Comparison of ENCODE assay signal across 9 cellular contexts in the genomic region with DNA sequence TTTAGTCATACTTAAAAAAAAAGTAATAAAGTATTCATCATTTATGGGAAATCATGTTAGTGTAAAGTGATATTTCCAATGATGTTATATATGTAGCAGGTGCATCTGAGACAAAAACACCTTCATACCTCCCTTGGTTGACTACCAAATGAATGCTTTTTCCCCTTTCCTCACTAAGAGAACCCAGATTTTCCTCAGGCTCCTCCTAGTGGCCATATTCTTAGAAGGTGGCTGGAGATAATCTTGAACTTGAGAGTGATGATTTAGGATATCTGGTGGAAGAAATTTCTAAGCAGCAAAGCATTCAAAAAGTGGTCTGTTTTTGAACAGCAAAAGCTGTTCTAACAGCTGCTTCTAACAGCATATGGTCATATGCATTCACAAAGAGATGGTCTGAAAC. TPM values are rescaled to one million over a fixed set of nuclear protein-coding genes. Genes with fewer than 3 reads are reported as not detected.
A peak's percentile ranks its signal among the peaks of the same experiment; 100 is the strongest.
DNase-seq lines count a peak whose midpoint lies in the region; ATAC-seq, FAIRE-seq and TF ChIP-seq lines count a peak whose summit lies in the region.
"Had no signal": no experiment of that assay in that cellular context is flagged by ENCODE, and none has a peak within 500 bp of the region (broad histone marks: within the 10 kb centered on the region; RNA-seq: fewer than 3 reads in every experiment).

No MANE protein-coding gene starts in this region.

- H3K9me2 ChIP-seq in PC-9 (ENCODE audit: insufficient read depth): no peaks in the 10 kb centered on the region

- no TSS peak for BruUV-seq in PC-9 (replicated peaks; lab: Mats Ljungman, UMichigan)

- H3K79me2 ChIP-seq in PC-9 (ENCODE audit: low read depth): no peaks in the 10 kb centered on the region

- FAIRE-seq in pancreas (lab: Jason Lieb, UNC): no peak

- H4K20me1 ChIP-seq in PC-9 (ENCODE audit: insufficient read depth): no peaks in the 10 kb centered on the region

- ATAC-seq in heart left ventricle (no peak), Right ventricle myocardium superior (ENCODE audit: poor library complexity) (no peak), pancreas (no peak)

- in situ Hi-C loops in transverse colon (cut with MboI; ENCODE audit: low pct_ligation_motif_present in 1 of 4, low pct_unique_long_range_greater_than_20kb in 1 of 4, low sequenced_read_pairs in 3 of 4): no loop called here

- intact Hi-C loops in heart left ventricle (cut with DNase I): no loop called here
- intact Hi-C loops in Right ventricle myocardium superior (cut with DNase I): no loop called here
- intact Hi-C loops in PC-9 (cut with micrococcal nuclease; ENCODE audit: unreplicated experiment): no loop called here
- intact Hi-C loops in transverse colon (cut with DNase I; ENCODE audit: low total_unique reads): no loop called here
- intact Hi-C loops in pancreas (cut with DNase I): no loop called here

- H3K36me3 ChIP-seq in heart left ventricle (no peaks in the 10 kb centered on the region), PC-9 (ENCODE audit: low read depth) (no peaks in the 10 kb centered on the region), transverse colon (no peaks in the 10 kb centered on the region), pancreas (no peaks in the 10 kb centered on the region)

- H3K4me3 ChIP-seq in heart left ventricle (no peak overlapping the region), PC-9 (no peak overlapping the region), fibroblast of mammary gland (ENCODE audit: control insufficient read depth, low read depth, low read length) (no peak overlapping the region), transverse colon (no peak overlapping the region), pancreas (no peak overlapping the region)

- POLR2A ChIA-PET in PC-9 (lab: Charles Lee; ENCODE audit: unreplicated experiment): no interaction called here

- no peak overlapping the region for H2AFZ ChIP-seq in PC-9

- H3K36me3 Mint-ChIP-seq in activated T-cell treated with anti-CD3 and anti-CD28 coated beads, Interleukin-2, amount 50 U/mL, for 24 hours (ENCODE audit: low read depth): no peaks in the 10 kb centered on the region

- H3K9me3 ChIP-seq in heart left ventricle: no peaks in the 10 kb centered on the region
- no peaks in the 10 kb centered on the region; the same call in 1 of the 2 replicates for H3K9me3 ChIP-seq in PC-9 (ENCODE audit: insufficient read depth, low read depth)
- H3K9me3 ChIP-seq in transverse colon: no peaks in the 10 kb centered on the region
- H3K9me3 ChIP-seq in pancreas: no peaks in the 10 kb centered on the region

- no peak for DNase-seq in heart left ventricle
- DNase-seq in Right ventricle myocardium superior: no peak
- no peak for DNase-seq in PC-9
- DNase-seq in fibroblast of mammary gland (ENCODE audit: low read depth): peak; percentile 10
- no peak for DNase-seq in transverse colon
- no peak for DNase-seq in activated T-cell treated with anti-CD3 and anti-CD28 coated beads, Interleukin-2, amount 50 U/mL, for 24 hours
- no peak for DNase-seq in pancreas
- DNase-seq in NCI-H1930 (lab: John Stamatoyannopoulos, UW): no peak
- DNase-seq: activated gamma-delta T cell had no signal

- H3K4me1 ChIP-seq in heart left ventricle (no peaks in the 10 kb centered on the region), PC-9 (replicated peaks; ENCODE audit: insufficient read depth) (no peaks in the 10 kb centered on the region), transverse colon (no peaks in the 10 kb centered on the region), pancreas (no peaks in the 10 kb centered on the region)

- TF ChIP-seq CTCF in heart left ventricle (IDR thresholded peaks at IDR 0.05): peak in 8 of 12 donors; percentile 12 to 40 (median 29)
- peak; percentile 79 for TF ChIP-seq CTCF in PC-9 (conservative IDR thresholded peaks at IDR 0.05)
- peak; percentile 41 for TF ChIP-seq CTCF in fibroblast of mammary gland (conservative IDR thresholded peaks at IDR 0.05; ENCODE audit: control insufficient read depth, insufficient read depth, low read depth, low read length)
- peak; percentile 20 to 37 (median 29) for TF ChIP-seq CTCF in transverse colon (IDR thresholded peaks at IDR 0.05)
- no peak for TF ChIP-seq CTCF in pancreas (IDR thresholded peaks at IDR 0.05)

- CTCF ChIA-PET in PC-9 (lab: Charles Lee): no interaction called here

- no peaks in the 10 kb centered on the region for H3F3A ChIP-seq in PC-9 (ENCODE audit: insufficient read depth, low read depth)

- H3K4me2 ChIP-seq in PC-9: no peak overlapping the region

- H3K27me3 ChIP-seq in heart left ventricle: no peaks in the 10 kb centered on the region
- no peaks in the 10 kb centered on the region for H3K27me3 ChIP-seq in PC-9 (ENCODE audit: insufficient read depth, low read depth)
- H3K27me3 ChIP-seq in transverse colon: no peaks in the 10 kb centered on the region
- H3K27me3 ChIP-seq in pancreas: no peaks in the 10 kb centered on the region

- TF ChIP-seq POLR2A in heart left ventricle (IDR thresholded peaks at IDR 0.05): no peak
- TF ChIP-seq POLR2A in transverse colon (IDR thresholded peaks at IDR 0.05): no peak

- TF ChIP-seq EP300 in transverse colon (IDR thresholded peaks at IDR 0.05; ENCODE audit: low read depth): no peak

- H3K27ac ChIP-seq in heart left ventricle (no peak overlapping the region), PC-9 (no peak overlapping the region), transverse colon (no peak overlapping the region), pancreas (no peak overlapping the region)

- peaks cover 3% of the 10 kb centered on the region for H3K9me3 Mint-ChIP-seq in activated T-cell treated with anti-CD3 and anti-CD28 coated beads, Interleukin-2, amount 50 U/mL, for 24 hours

- H3K4me1 Mint-ChIP-seq in activated T-cell treated with anti-CD3 and anti-CD28 coated beads, Interleukin-2, amount 50 U/mL, for 24 hours (ENCODE audit: low read depth): no peaks in the 10 kb centered on the region

- H3K27me3 Mint-ChIP-seq in activated T-cell treated with anti-CD3 and anti-CD28 coated beads, Interleukin-2, amount 50 U/mL, for 24 hours: no peaks in the 10 kb centered on the region

- no peak overlapping the region for H3K27ac Mint-ChIP-seq in activated T-cell treated with anti-CD3 and anti-CD28 coated beads, Interleukin-2, amount 50 U/mL, for 24 hours

- H3K4me3 Mint-ChIP-seq in activated T-cell treated with anti-CD3 and anti-CD28 coated beads, Interleukin-2, amount 50 U/mL, for 24 hours: no peak overlapping the region

RNA-seq across cellular contexts. Expression of gene DNAH11, which starts 16.8 kb away (rescaled TPM):
- total RNA-seq in heart left ventricle (under 1 TPM; 0.06 to 0.98 (median 0.24) TPM), Right ventricle myocardium superior (0.03 TPM), PC-9 (2021) (not detected in 2 replicates), transverse colon (under 1 TPM in 2 of 4 donors, not detected in 2; under 0.01 to 0.16 TPM), pancreas (1 to 10 TPM in 4 of 6 donors, under 1 TPM in 2; 0.46 to 3.8 (median 1.1) TPM)
- polyA plus RNA-seq in heart left ventricle (under 1 TPM; 0.04 to 0.22 TPM), pancreas (1 to 10 TPM in 1 of 2 donors, under 1 TPM in 1; 0.68 to 1.5 TPM)

Comparison
In these comparisons a context has a peak if more than half of its experiments do, and no peak if none do; other contexts are left out.
1. CTCF ChIP-seq: peak in heart left ventricle (8 of 12), PC-9 (single experiment), fibroblast of mammary gland (single experiment) and transverse colon (5 of 5); none in pancreas (0 of 4).